12 cellular contexts compared by ENCODE assay signal in the genomic region with DNA sequence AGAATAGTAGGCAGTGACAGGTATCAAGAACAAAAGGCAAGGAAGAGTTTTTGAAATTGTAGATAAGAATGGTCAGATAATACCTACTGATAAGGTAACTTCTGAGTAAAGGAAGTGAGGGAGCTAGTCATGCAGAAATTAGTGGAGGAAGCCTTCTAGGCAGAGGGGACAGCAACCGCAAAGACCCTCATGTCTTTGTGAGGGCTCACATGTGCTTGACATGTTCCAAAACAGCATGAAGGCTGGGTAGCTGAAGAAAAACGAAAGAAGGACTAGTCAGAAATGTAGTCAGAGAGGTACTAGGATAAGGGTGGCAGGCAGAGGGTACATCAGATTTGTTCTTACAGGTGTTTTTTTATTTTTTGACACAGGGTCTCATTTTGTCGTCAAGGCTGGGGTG. TPM values are rescaled to one million over a fixed set of nuclear protein-coding genes. Genes with fewer than 3 reads are reported as not detected.
DNase-seq lines count a peak whose midpoint lies in the region; ATAC-seq and TF ChIP-seq lines count a peak whose summit lies in the region.
"Had no signal": no experiment of that assay in that cellular context is flagged by ENCODE, and none has a peak within 500 bp of the region (broad histone marks: within the 10 kb centered on the region; RNA-seq: fewer than 3 reads in every experiment).

No MANE protein-coding gene starts in this region.

- H3K4me3 ChIP-seq in HUES6 (ENCODE audit: low read depth, low read length) = no peak overlapping the region
- H3K4me3 ChIP-seq: SJSA1, thoracic aorta had no signal

- peaks cover 5% of the 10 kb centered on the region for H3K4me1 ChIP-seq in HUES6 (ENCODE audit: control insufficient read depth, insufficient read depth, low read length)

- H3K27me3 ChIP-seq in HUES6 (ENCODE audit: control insufficient read depth, insufficient read depth, low read length) = no peaks in the 10 kb centered on the region
- H3K27me3 ChIP-seq: SJSA1 had no signal

- H3K9me3 Mint-ChIP-seq in activated T-helper 1 cell treated with anti-CD3 and anti-CD28 coated beads, Interleukin-12 subunit alpha, Interleukin-12 subunit beta, Interleukin-2, Interleukin-4 antibody, amounts not matched to agents 30 ng/mL and 10 ng/mL and 1 ng/mL, durations not matched to agents 14 hours and 24 hours and 36 hours = no peaks in the 10 kb centered on the region
- no peaks in the 10 kb centered on the region for H3K9me3 Mint-ChIP-seq in neural crest cell

- H3K36me3 Mint-ChIP-seq in activated T-helper 1 cell treated with anti-CD3 and anti-CD28 coated beads, Interleukin-12 subunit alpha, Interleukin-12 subunit beta, Interleukin-2, Interleukin-4 antibody, amounts not matched to agents 30 ng/mL and 10 ng/mL and 1 ng/mL, durations not matched to agents 14 hours and 24 hours and 36 hours (ENCODE audit: low read depth) = peaks cover 18% of the 10 kb centered on the region
- no peaks in the 10 kb centered on the region for H3K36me3 Mint-ChIP-seq in neural crest cell (ENCODE audit: low read depth)

- intact Hi-C loops in activated T-helper 1 cell treated with anti-CD3 and anti-CD28 coated beads, Interleukin-12 subunit alpha, Interleukin-12 subunit beta, Interleukin-2, Interleukin-4 antibody, amounts not matched to agents 30 ng/mL and 10 ng/mL and 1 ng/mL, durations not matched to agents 14 hours and 24 hours and 36 hours (cut with micrococcal nuclease) = no loop called here

- H3K9me3 ChIP-seq in HUES6 (ENCODE audit: control insufficient read depth, insufficient read depth, low read depth, low read length) = no peaks in the 10 kb centered on the region
- H3K9me3 ChIP-seq: SJSA1, thoracic aorta had no signal

- no peak for ATAC-seq in HG03442 (IDR thresholded peaks at IDR 0.05; ENCODE audit: unreplicated experiment)

- no peak overlapping the region for H3K4me3 Mint-ChIP-seq in activated T-helper 1 cell treated with anti-CD3 and anti-CD28 coated beads, Interleukin-12 subunit alpha, Interleukin-12 subunit beta, Interleukin-2, Interleukin-4 antibody, amounts not matched to agents 30 ng/mL and 10 ng/mL and 1 ng/mL, durations not matched to agents 14 hours and 24 hours and 36 hours
- peak overlapping the region; percentile 54 for H3K4me3 Mint-ChIP-seq in neural crest cell

- H3K9ac ChIP-seq in HUES6 (ENCODE audit: low read length) = no peak overlapping the region

- H3K27ac Mint-ChIP-seq in activated T-helper 1 cell treated with anti-CD3 and anti-CD28 coated beads, Interleukin-12 subunit alpha, Interleukin-12 subunit beta, Interleukin-2, Interleukin-4 antibody, amounts not matched to agents 30 ng/mL and 10 ng/mL and 1 ng/mL, durations not matched to agents 14 hours and 24 hours and 36 hours = peak overlapping the region; percentile 33
- H3K27ac Mint-ChIP-seq in neural crest cell (ENCODE audit: unreplicated experiment) = no peak overlapping the region

- H3K27me3 Mint-ChIP-seq in activated T-helper 1 cell treated with anti-CD3 and anti-CD28 coated beads, Interleukin-12 subunit alpha, Interleukin-12 subunit beta, Interleukin-2, Interleukin-4 antibody, amounts not matched to agents 30 ng/mL and 10 ng/mL and 1 ng/mL, durations not matched to agents 14 hours and 24 hours and 36 hours (ENCODE audit: insufficient read depth) = no peaks in the 10 kb centered on the region
- H3K27me3 Mint-ChIP-seq in neural crest cell (ENCODE audit: low read depth) = no peaks in the 10 kb centered on the region

- peaks cover 33% of the 10 kb centered on the region for H3K36me3 ChIP-seq in HUES6 (ENCODE audit: control insufficient read depth, insufficient read depth, low read length)
- H3K36me3 ChIP-seq: thoracic aorta had no signal

- 0 out of 2 replicates have a peak overlapping the region, but pooled peaks have one; percentile 14 for H3K27ac ChIP-seq in HUES6 (ENCODE audit: low read depth, low read length)
- H3K27ac ChIP-seq: SJSA1, thoracic aorta, WERI-Rb-1 had no signal

- peaks cover 39% of the 10 kb centered on the region for H3K4me1 Mint-ChIP-seq in activated T-helper 1 cell treated with anti-CD3 and anti-CD28 coated beads, Interleukin-12 subunit alpha, Interleukin-12 subunit beta, Interleukin-2, Interleukin-4 antibody, amounts not matched to agents 30 ng/mL and 10 ng/mL and 1 ng/mL, durations not matched to agents 14 hours and 24 hours and 36 hours (ENCODE audit: low read depth)
- H3K4me1 Mint-ChIP-seq in neural crest cell = peaks cover 12% of the 10 kb centered on the region

- TF ChIP-seq CTCF in neural crest cell (conservative IDR thresholded peaks at IDR 0.05) = no peak

- peak; percentile 6 for DNase-seq in activated T-cell treated with anti-CD3 and anti-CD28 coated beads for 48 hours (ENCODE audit: low read depth)
- no peak for DNase-seq in activated T-cell treated with anti-CD3 and anti-CD28 coated beads, Interleukin-2, amount 50 U/mL, for 1 hour
- no peak for DNase-seq in activated T-helper 1 cell treated with anti-CD3 and anti-CD28 coated beads, Interleukin-12 subunit alpha, Interleukin-12 subunit beta, Interleukin-2, Interleukin-4 antibody, amounts not matched to agents 30 ng/mL and 10 ng/mL and 1 ng/mL, durations not matched to agents 14 hours and 24 hours and 36 hours (ENCODE audit: low spot score)
- DNase-seq in neural crest cell (ENCODE audit: low read depth, low spot score) = no peak
- no peak for DNase-seq in effector CD8-positive, alpha-beta T cell (lab: John Stamatoyannopoulos, UW)
- DNase-seq in GM03348 (ENCODE audit: low spot score) = no peak
- DNase-seq: cerebellar nuclear complex, WERI-Rb-1 had no signal

RNA-seq across cellular contexts. Expression of gene SIN3A, which starts 5.3 kb away (rescaled TPM):
- total RNA-seq in activated T-helper 1 cell treated with anti-CD3 and anti-CD28 coated beads, Interleukin-12 subunit alpha, Interleukin-12 subunit beta, Interleukin-2, Interleukin-4 antibody, amounts not matched to agents 30 ng/mL and 10 ng/mL and 1 ng/mL, durations not matched to agents 14 hours and 24 hours and 36 hours = 97.5 and 106 TPM in 2 replicates
- 92.2 and 97.4 TPM in 2 replicates for total RNA-seq in neural crest cell
